Comparison of ENCODE assay signal across 8 cellular contexts in the genomic region with DNA sequence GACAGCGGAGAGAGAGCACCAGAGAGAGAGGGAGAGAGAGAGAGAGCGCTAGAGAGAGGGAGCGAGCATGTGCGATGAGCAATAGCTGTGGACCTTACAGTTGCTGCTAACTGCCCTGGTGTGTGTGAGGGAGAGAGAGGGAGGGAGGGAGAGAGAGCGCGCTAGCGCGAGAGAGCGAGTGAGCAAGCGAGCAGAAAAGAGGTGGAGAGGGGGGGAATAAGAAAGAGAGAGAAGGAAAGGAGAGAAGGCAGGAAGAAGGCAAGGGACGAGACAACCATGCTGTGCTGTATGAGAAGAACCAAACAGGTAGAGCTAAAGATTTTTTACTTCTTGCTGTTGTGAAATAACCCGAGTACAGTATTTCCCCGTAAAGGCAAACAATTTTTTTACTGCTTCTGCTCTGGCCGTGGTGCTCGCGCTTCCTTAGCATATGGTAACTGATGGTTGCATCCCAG. TPM values are rescaled to one million over a fixed set of nuclear protein-coding genes. Genes with fewer than 3 reads are reported as not detected.
DNase-seq lines count a peak whose midpoint lies in the region; ATAC-seq and TF ChIP-seq lines count a peak whose summit lies in the region.

Gene GAP43 (plus strand): TSS at position 97 of the 455 bp plus-strand sequence. CDS start 180 bp downstream, at position 277.

- peaks cover 13% of the 10 kb centered on the region; the same call in 1 of the 2 replicates for H3K27me3 ChIP-seq in GM23338 (ENCODE audit: insufficient read depth)
- H3K27me3 ChIP-seq in lung (ENCODE audit: control insufficient read depth, insufficient read depth), result no peaks in the 10 kb centered on the region
- H3K27me3 ChIP-seq in suprapubic skin, result peaks cover 26% of the 10 kb centered on the region

- TF ChIP-seq POLR2A in suprapubic skin (IDR thresholded peaks at IDR 0.05), result no peak

- H3K9me2 ChIP-seq in GM23338 (ENCODE audit: insufficient read depth), result no peaks in the 10 kb centered on the region

- peaks cover 17% of the 10 kb centered on the region for H3K27me3 Mint-ChIP-seq in GM23338 (ENCODE audit: insufficient read depth, low read depth, poor library complexity)
- peaks cover 39 to 42% of the 10 kb centered on the region in 2 donors for H3K27me3 Mint-ChIP-seq in effector memory CD8-positive, alpha-beta T cell
- peaks cover 41% of the 10 kb centered on the region for H3K27me3 Mint-ChIP-seq in T-helper 2 cell treated with Interferon-gamma antibody and Interleukin-4, amounts not matched to agents 5 μg/mL and 100 μg/mL, for 36 hours (ENCODE audit: low read depth)

- peak within 1 kb of the TSS; percentile 76 for H3K27ac ChIP-seq in GM23338 (ENCODE audit: low read depth)
- H3K27ac ChIP-seq in lung (ENCODE audit: low read depth in 1 of 2, low read length in 1 of 2), result no peak within 1 kb of the TSS
- no peak within 1 kb of the TSS for H3K27ac ChIP-seq in suprapubic skin

- H3K27ac Mint-ChIP-seq in GM23338, result peak within 1 kb of the TSS; percentile 95
- no peak within 1 kb of the TSS for H3K27ac Mint-ChIP-seq in effector memory CD8-positive, alpha-beta T cell
- no peak within 1 kb of the TSS for H3K27ac Mint-ChIP-seq in T-helper 2 cell treated with Interferon-gamma antibody and Interleukin-4, amounts not matched to agents 5 μg/mL and 100 μg/mL, for 36 hours

- no peak for TF ChIP-seq EP300 in suprapubic skin (IDR thresholded peaks at IDR 0.05)

- no peaks in the 10 kb centered on the region for H3F3A ChIP-seq in GM23338 (replicated peaks; ENCODE audit: low read depth)

- no peaks in the 10 kb centered on the region for H3K9me3 Mint-ChIP-seq in GM23338
- H3K9me3 Mint-ChIP-seq in effector memory CD8-positive, alpha-beta T cell, result no peaks in the 10 kb centered on the region
- no peaks in the 10 kb centered on the region for H3K9me3 Mint-ChIP-seq in T-helper 2 cell treated with Interferon-gamma antibody and Interleukin-4, amounts not matched to agents 5 μg/mL and 100 μg/mL, for 36 hours

- ATAC-seq in GM23338, result peak; percentile 91
- peak; percentile 46 for ATAC-seq in effector memory CD8-positive, alpha-beta T cell (replicated peaks)
- peak; percentile 75 for ATAC-seq in lung (ENCODE audit: insufficient read depth, low FRiP score)
- no peak for ATAC-seq in GM18498 (IDR thresholded peaks at IDR 0.05; ENCODE audit: unreplicated experiment)
- no peak for ATAC-seq in GM21576 (IDR thresholded peaks at IDR 0.05; ENCODE audit: unreplicated experiment)

- H3K4me3 ChIP-seq in GM23338 (peak within 1 kb of the TSS; percentile 72), lung (no peak within 1 kb of the TSS), suprapubic skin (peak within 1 kb of the TSS; percentile 14)

- H4K20me1 ChIP-seq in GM23338 (replicated peaks; ENCODE audit: insufficient read depth), result no peaks in the 10 kb centered on the region

- peak; percentile 85 for DNase-seq in GM23338 (ENCODE audit: low spot score)
- DNase-seq in NCI-H524 (lab: John Stamatoyannopoulos, UW), result peak; percentile 81 to 89
- DNase-seq in effector memory CD8-positive, alpha-beta T cell, result no peak
- no peak for DNase-seq in lung (ENCODE audit: low spot score)
- no peak for DNase-seq in suprapubic skin (ENCODE audit: low spot score in 2 of 2)
- DNase-seq in T-helper 2 cell treated with Interferon-gamma antibody and Interleukin-4, amounts not matched to agents 5 μg/mL and 100 μg/mL, for 36 hours (ENCODE audit: low spot score), result no peak

- peak within 1 kb of the TSS; percentile 49; the same call in 1 of the 2 replicates for H2AFZ ChIP-seq in GM23338

- no peaks in the 10 kb centered on the region for H3K9me3 ChIP-seq in lung (ENCODE audit: control insufficient read depth in 2 of 2, insufficient read depth in 1 of 2, low read length in 1 of 2)
- H3K9me3 ChIP-seq in suprapubic skin, result no peaks in the 10 kb centered on the region

- peak within 1 kb of the TSS; percentile 88 for H3K4me2 ChIP-seq in GM23338

- peak within 1 kb of the TSS; percentile 84 for H3K4me3 Mint-ChIP-seq in GM23338
- peak within 1 kb of the TSS; percentile 26 to 48 for H3K4me3 Mint-ChIP-seq in effector memory CD8-positive, alpha-beta T cell
- H3K4me3 Mint-ChIP-seq in T-helper 2 cell treated with Interferon-gamma antibody and Interleukin-4, amounts not matched to agents 5 μg/mL and 100 μg/mL, for 36 hours, result no peak within 1 kb of the TSS

- 7 to 14% methylated on average over 16 of the region's 16 CpGs for WGBS in lung, 2 donors
- WGBS in suprapubic skin, result 6% methylated on average over 16 of the region's 16 CpGs

- TF ChIP-seq CTCF in GM23338 (conservative IDR thresholded peaks at IDR 0.05; ENCODE audit: low read depth in 2 of 2), result no peak
- no peak for TF ChIP-seq CTCF in lung (IDR thresholded peaks at IDR 0.05; ENCODE audit: control extremely low read depth, extremely low read depth)
- no peak for TF ChIP-seq CTCF in suprapubic skin (IDR thresholded peaks at IDR 0.05)

- H3K4me1 ChIP-seq in GM23338 (ENCODE audit: insufficient read depth), result peaks cover 46% of the 10 kb centered on the region
- no peaks in the 10 kb centered on the region for H3K4me1 ChIP-seq in lung (ENCODE audit: control insufficient read depth in 2 of 2, insufficient read depth in 2 of 2, low read length in 2 of 2)
- peaks cover 18% of the 10 kb centered on the region for H3K4me1 ChIP-seq in suprapubic skin

- H3K79me2 ChIP-seq in GM23338 (replicated peaks; ENCODE audit: insufficient read depth), result peaks cover 28% of the 10 kb centered on the region

- H3K4me1 Mint-ChIP-seq in GM23338, result peaks cover 29% of the 10 kb centered on the region
- peaks cover 4 to 8% of the 10 kb centered on the region in 2 donors for H3K4me1 Mint-ChIP-seq in effector memory CD8-positive, alpha-beta T cell (ENCODE audit: low read depth in 2 of 2)
- H3K4me1 Mint-ChIP-seq in T-helper 2 cell treated with Interferon-gamma antibody and Interleukin-4, amounts not matched to agents 5 μg/mL and 100 μg/mL, for 36 hours (ENCODE audit: low read depth), result peaks cover 8% of the 10 kb centered on the region

- no peaks in the 10 kb centered on the region for H3K36me3 Mint-ChIP-seq in GM23338 (ENCODE audit: low read depth)
- no peaks in the 10 kb centered on the region for H3K36me3 Mint-ChIP-seq in effector memory CD8-positive, alpha-beta T cell (ENCODE audit: insufficient read depth)
- H3K36me3 Mint-ChIP-seq in T-helper 2 cell treated with Interferon-gamma antibody and Interleukin-4, amounts not matched to agents 5 μg/mL and 100 μg/mL, for 36 hours (ENCODE audit: low read depth), result no peaks in the 10 kb centered on the region

- H3K36me3 ChIP-seq in GM23338 (ENCODE audit: insufficient read depth) (no peaks in the 10 kb centered on the region), lung (ENCODE audit: control insufficient read depth in 2 of 2, insufficient read depth in 2 of 2, low read length in 2 of 2) (no peaks in the 10 kb centered on the region), suprapubic skin (no peaks in the 10 kb centered on the region)

TF ChIP-seq in GM23338, 12 proteins besides CTCF, POLR2A, EP300 and RAD21:
- TF ChIP-seq, protein P1, sequence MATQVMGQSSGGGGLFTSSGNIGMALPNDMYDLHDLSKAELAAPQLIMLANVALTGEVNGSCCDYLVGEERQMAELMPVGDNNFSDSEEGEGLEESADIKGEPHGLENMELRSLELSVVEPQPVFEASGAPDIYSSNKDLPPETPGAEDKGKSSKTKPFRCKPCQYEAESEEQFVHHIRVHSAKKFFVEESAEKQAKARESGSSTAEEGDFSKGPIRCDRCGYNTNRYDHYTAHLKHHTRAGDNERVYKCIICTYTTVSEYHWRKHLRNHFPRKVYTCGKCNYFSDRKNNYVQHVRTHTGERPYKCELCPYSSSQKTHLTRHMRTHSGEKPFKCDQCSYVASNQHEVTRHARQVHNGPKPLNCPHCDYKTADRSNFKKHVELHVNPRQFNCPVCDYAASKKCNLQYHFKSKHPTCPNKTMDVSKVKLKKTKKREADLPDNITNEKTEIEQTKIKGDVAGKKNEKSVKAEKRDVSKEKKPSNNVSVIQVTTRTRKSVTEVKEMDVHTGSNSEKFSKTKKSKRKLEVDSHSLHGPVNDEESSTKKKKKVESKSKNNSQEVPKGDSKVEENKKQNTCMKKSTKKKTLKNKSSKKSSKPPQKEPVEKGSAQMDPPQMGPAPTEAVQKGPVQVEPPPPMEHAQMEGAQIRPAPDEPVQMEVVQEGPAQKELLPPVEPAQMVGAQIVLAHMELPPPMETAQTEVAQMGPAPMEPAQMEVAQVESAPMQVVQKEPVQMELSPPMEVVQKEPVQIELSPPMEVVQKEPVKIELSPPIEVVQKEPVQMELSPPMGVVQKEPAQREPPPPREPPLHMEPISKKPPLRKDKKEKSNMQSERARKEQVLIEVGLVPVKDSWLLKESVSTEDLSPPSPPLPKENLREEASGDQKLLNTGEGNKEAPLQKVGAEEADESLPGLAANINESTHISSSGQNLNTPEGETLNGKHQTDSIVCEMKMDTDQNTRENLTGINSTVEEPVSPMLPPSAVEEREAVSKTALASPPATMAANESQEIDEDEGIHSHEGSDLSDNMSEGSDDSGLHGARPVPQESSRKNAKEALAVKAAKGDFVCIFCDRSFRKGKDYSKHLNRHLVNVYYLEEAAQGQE (IDR thresholded peaks at IDR 0.05; ENCODE audit: unreplicated experiment), result no peak
- TF ChIP-seq CREB1 (CRISPR knock-in tag; IDR thresholded peaks at IDR 0.05; ENCODE audit: low read depth), result peak; percentile 50

RNA-seq across cellular contexts. Expression of gene GAP43, which starts in this region (rescaled TPM):
- 16.1 and 22.7 TPM in 2 replicates for total RNA-seq in GM23338 (2014; rRNA removed; shearing (Covaris generic))
- polyA plus RNA-seq in GM23338 (2016; fragmentation: Nextera tagmentation; extraction: Ambion mirVana), result 46.9 and 48.1 TPM in 2 replicates
- under 1 TPM; 0.31 to 0.60 TPM for total RNA-seq in lung
- polyA plus RNA-seq in lung, result under 1 TPM; 0.06 to 0.08 TPM
- total RNA-seq in suprapubic skin, result not detected

Comparison
In these comparisons a context has a peak if more than half of its experiments do, and no peak if none do; other contexts are left out.
1. RNA of gene GAP43 (total RNA-seq): 16.1 to 22.7 TPM in GM23338; 0.31 to 0.60 TPM in lung and not detected in suprapubic skin; every median in the first group is over 10 times any median in the second.
2. RNA of gene GAP43 (polyA plus RNA-seq): 46.9 to 48.1 TPM in GM23338; 0.06 to 0.08 TPM in lung; every median in the first group is over 10 times any median in the second.
3. Peak in ATAC-seq in lung; RNA of the gene not detected or under 1 TPM.
4. ATAC-seq: peak in GM23338 (single experiment) and effector memory CD8-positive, alpha-beta T cell (single experiment); none in GM18498 (single experiment) and GM21576 (single experiment).
5. DNase-seq: peak in GM23338 (single experiment) and NCI-H524 (2 of 2); none in effector memory CD8-positive, alpha-beta T cell (0 of 3), lung (single experiment), suprapubic skin (0 of 2) and T-helper 2 cell treated with Interferon-gamma antibody and Interleukin-4, amounts not matched to agents 5 μg/mL and 100 μg/mL, for 36 hours (single experiment).